1 cellular context compared by ENCODE assay signal in the genomic region with DNA sequence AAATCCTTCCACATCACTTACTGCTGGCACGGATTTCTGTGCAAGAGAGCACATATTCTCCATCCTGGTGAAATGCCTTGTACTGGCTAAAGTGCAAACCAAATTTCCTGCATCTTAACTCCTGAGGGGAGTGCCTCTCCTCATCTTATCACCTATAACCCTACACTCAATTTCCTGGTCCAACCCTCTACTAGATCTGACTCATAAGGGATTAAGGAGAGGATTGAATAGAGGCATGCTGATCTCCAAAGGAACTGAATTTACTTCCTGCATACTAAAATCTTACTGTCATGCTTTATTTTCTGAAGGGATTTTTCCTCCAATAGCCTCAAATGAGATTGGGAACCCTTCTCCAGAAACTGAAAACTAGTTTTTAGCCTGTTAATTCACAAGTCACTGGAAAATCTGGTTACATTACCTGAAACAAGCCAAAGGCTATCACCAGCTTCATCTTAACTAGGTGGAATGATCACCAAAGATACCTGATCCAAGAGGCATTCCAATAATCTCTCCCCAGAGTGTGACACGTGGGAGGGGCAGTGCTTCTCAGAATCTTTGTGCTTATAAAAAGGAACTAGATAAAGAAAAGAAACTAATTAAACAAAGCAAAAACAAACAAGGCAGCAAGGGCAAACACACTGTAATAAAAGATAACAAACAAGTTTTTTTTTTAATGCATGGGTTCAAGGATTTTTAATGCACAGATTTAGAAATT.
TF ChIP-seq lines count a peak whose summit lies in the region.

No MANE protein-coding gene starts in this region.

TF ChIP-seq in GM23338, 12 proteins besides CTCF, POLR2A, EP300 and RAD21 (continued from another document):
- TF ChIP-seq ZNF462 (CRISPR knock-in tag; IDR thresholded peaks at IDR 0.05) (no peak), ZNF114 (CRISPR knock-in tag; IDR thresholded peaks at IDR 0.05) (no peak), NANOG (IDR thresholded peaks at IDR 0.05; ENCODE audit: borderline replicate concordance) (no peak), POLR2AphosphoS5 (IDR thresholded peaks at IDR 0.05; ENCODE audit: low read depth) (no peak), STAT1 (IDR thresholded peaks at IDR 0.05; ENCODE audit: unreplicated experiment) (no peak), EZH2 (IDR thresholded peaks at IDR 0.05; ENCODE audit: low read depth, unreplicated experiment) (no peak), CREB1 (CRISPR knock-in tag; IDR thresholded peaks at IDR 0.05; ENCODE audit: low read depth) (no peak), EZH2phosphoT487 (IDR thresholded peaks at IDR 0.05; ENCODE audit: unreplicated experiment) (no peak)
- TF ChIP-seq, protein P1, sequence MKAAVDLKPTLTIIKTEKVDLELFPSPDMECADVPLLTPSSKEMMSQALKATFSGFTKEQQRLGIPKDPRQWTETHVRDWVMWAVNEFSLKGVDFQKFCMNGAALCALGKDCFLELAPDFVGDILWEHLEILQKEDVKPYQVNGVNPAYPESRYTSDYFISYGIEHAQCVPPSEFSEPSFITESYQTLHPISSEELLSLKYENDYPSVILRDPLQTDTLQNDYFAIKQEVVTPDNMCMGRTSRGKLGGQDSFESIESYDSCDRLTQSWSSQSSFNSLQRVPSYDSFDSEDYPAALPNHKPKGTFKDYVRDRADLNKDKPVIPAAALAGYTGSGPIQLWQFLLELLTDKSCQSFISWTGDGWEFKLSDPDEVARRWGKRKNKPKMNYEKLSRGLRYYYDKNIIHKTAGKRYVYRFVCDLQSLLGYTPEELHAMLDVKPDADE (IDR thresholded peaks at IDR 0.05), result no peak
